In genomic region chr17:31096106-31096436, GRCh38 we compare ENCODE assay signal across 1 cellular context.
A peak's percentile ranks its signal among the peaks of the same experiment; 100 is the strongest.
TF ChIP-seq lines count a peak whose summit lies in the region.

No MANE protein-coding gene starts in this region.

TF ChIP-seq in HEK293, 187 proteins besides CTCF, POLR2A, EP300 and RAD21 (continued from another document):
- TF ChIP-seq, protein P1, sequence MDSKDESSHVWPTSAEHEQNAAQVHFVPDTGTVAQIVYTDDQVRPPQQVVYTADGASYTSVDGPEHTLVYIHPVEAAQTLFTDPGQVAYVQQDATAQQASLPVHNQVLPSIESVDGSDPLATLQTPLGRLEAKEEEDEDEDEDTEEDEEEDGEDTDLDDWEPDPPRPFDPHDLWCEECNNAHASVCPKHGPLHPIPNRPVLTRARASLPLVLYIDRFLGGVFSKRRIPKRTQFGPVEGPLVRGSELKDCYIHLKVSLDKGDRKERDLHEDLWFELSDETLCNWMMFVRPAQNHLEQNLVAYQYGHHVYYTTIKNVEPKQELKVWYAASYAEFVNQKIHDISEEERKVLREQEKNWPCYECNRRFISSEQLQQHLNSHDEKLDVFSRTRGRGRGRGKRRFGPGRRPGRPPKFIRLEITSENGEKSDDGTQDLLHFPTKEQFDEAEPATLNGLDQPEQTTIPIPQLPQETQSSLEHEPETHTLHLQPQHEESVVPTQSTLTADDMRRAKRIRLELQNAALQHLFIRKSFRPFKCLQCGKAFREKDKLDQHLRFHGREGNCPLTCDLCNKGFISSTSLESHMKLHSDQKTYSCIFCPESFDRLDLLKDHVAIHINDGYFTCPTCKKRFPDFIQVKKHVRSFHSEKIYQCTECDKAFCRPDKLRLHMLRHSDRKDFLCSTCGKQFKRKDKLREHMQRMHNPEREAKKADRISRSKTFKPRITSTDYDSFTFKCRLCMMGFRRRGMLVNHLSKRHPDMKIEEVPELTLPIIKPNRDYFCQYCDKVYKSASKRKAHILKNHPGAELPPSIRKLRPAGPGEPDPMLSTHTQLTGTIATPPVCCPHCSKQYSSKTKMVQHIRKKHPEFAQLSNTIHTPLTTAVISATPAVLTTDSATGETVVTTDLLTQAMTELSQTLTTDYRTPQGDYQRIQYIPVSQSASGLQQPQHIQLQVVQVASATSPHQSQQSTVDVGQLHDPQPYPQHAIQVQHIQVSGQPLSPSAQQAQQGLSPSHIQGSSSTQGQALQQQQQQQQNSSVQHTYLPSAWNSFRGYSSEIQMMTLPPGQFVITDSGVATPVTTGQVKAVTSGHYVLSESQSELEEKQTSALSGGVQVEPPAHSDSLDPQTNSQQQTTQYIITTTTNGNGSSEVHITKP (tag by site-specific recombination; IDR thresholded peaks at IDR 0.05) = no peak
- TF ChIP-seq ZBTB21 (tag by site-specific recombination; IDR thresholded peaks at IDR 0.05) (no peak), ZNF600 (tag by site-specific recombination; IDR thresholded peaks at IDR 0.05) (no peak), BCL11B (tag by site-specific recombination; IDR thresholded peaks at IDR 0.05; ENCODE audit: low read depth) (no peak), SP7 (tag by site-specific recombination; IDR thresholded peaks at IDR 0.05) (0 out of 2 replicates have a peak, but pooled peaks have one; percentile 9), ZBTB11 (tag by site-specific recombination; conservative IDR thresholded peaks at IDR 0.05; ENCODE audit: low read depth) (no peak), ZNF76 (tag by site-specific recombination; IDR thresholded peaks at IDR 0.05; ENCODE audit: borderline replicate concordance, low read depth) (0 out of 2 replicates have a peak, but pooled peaks have one; percentile 26), EGR2 (tag by site-specific recombination; IDR thresholded peaks at IDR 0.05; ENCODE audit: low read depth) (no peak), ZNF133 (tag by site-specific recombination; IDR thresholded peaks at IDR 0.05) (no peak), KLF1 (tag by site-specific recombination; IDR thresholded peaks at IDR 0.05) (no peak), ZNF596 (tag by site-specific recombination; IDR thresholded peaks at IDR 0.05) (no peak), PRDM1 (tag by site-specific recombination; IDR thresholded peaks at IDR 0.05) (peak; percentile 61), OSR2 (tag by site-specific recombination; IDR thresholded peaks at IDR 0.05) (no peak), ZBTB17 (tag by site-specific recombination; IDR thresholded peaks at IDR 0.05) (no peak)
- TF ChIP-seq, protein P2, sequence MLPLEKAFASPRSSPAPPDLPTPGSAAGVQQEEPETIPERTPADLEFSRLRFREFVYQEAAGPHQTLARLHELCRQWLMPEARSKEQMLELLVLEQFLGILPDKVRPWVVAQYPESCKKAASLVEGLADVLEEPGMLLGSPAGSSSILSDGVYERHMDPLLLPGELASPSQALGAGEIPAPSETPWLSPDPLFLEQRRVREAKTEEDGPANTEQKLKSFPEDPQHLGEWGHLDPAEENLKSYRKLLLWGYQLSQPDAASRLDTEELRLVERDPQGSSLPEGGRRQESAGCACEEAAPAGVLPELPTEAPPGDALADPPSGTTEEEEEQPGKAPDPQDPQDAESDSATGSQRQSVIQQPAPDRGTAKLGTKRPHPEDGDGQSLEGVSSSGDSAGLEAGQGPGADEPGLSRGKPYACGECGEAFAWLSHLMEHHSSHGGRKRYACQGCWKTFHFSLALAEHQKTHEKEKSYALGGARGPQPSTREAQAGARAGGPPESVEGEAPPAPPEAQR (tag by site-specific recombination; IDR thresholded peaks at IDR 0.05) = no peak
- TF ChIP-seq, protein P3, sequence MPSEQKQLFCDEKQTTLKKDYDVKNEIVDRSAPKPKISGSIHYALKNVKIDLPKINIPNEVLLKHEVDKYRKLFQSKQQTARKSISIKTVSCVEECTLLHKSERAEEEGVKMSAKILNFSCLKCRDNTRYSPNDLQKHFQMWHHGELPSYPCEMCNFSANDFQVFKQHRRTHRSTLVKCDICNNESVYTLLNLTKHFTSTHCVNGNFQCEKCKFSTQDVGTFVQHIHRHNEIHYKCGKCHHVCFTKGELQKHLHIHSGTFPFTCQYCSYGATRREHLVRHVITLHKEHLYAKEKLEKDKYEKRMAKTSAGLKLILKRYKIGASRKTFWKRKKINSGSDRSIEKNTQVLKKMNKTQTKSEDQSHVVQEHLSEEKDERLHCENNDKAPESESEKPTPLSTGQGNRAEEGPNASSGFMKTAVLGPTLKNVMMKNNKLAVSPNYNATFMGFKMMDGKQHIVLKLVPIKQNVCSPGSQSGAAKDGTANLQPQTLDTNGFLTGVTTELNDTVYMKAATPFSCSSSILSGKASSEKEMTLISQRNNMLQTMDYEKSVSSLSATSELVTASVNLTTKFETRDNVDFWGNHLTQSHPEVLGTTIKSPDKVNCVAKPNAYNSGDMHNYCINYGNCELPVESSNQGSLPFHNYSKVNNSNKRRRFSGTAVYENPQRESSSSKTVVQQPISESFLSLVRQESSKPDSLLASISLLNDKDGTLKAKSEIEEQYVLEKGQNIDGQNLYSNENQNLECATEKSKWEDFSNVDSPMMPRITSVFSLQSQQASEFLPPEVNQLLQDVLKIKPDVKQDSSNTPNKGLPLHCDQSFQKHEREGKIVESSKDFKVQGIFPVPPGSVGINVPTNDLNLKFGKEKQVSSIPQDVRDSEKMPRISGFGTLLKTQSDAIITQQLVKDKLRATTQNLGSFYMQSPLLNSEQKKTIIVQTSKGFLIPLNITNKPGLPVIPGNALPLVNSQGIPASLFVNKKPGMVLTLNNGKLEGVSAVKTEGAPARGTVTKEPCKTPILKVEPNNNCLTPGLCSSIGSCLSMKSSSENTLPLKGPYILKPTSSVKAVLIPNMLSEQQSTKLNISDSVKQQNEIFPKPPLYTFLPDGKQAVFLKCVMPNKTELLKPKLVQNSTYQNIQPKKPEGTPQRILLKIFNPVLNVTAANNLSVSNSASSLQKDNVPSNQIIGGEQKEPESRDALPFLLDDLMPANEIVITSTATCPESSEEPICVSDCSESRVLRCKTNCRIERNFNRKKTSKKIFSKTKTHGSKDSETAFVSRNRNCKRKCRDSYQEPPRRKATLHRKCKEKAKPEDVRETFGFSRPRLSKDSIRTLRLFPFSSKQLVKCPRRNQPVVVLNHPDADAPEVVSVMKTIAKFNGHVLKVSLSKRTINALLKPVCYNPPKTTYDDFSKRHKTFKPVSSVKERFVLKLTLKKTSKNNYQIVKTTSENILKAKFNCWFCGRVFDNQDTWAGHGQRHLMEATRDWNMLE (tag by site-specific recombination; conservative IDR thresholded peaks at IDR 0.05; ENCODE audit: low read depth) = no peak
